In genomic region chr6:135072753-135073152, GRCh38 we compare ENCODE assay signal across 25 cellular contexts.
"Had no signal": no experiment of that assay in that cellular context is flagged by ENCODE, and none has a peak within 500 bp of the region (broad histone marks: within the 10 kb centered on the region; RNA-seq: fewer than 3 reads in every experiment).

No MANE protein-coding gene starts in this region.

- H3K79me2 ChIP-seq: parathyroid adenoma had no signal

- H3K27ac Mint-ChIP-seq: activated CD8-positive, alpha-beta T cell treated with anti-CD3 and anti-CD28 coated beads, Interleukin-2, amount 10 ng/mL, durations not matched to agents 7 days and 5 days; activated T-helper 1 cell treated with anti-CD3 and anti-CD28 coated beads, Interleukin-12 subunit alpha, Interleukin-12 subunit beta, Interleukin-2, Interleukin-4 antibody, amounts not matched to agents 30 ng/mL and 10 ng/mL and 1 ng/mL, durations not matched to agents 14 hours and 24 hours and 36 hours; brain; nephron; stimulated activated effector memory CD8-positive, alpha-beta T cell treated with anti-CD3 and anti-CD28 coated beads, Interleukin-12 subunit alpha, Interleukin-12 subunit beta, amount 100 ng/mL, for 72 hours had no signal

- H3K36me3 Mint-ChIP-seq: brain; stimulated activated effector memory CD8-positive, alpha-beta T cell treated with anti-CD3 and anti-CD28 coated beads, Interleukin-12 subunit alpha, Interleukin-12 subunit beta, amount 100 ng/mL, for 72 hours had no signal

- H3K9me3 ChIP-seq: left ventricle myocardium inferior, neutrophil, stomach, suprapubic skin, tibial nerve had no signal

- ATAC-seq: activated CD8-positive, alpha-beta T cell treated with anti-CD3 and anti-CD28 coated beads, Interleukin-2, amount 10 ng/mL, durations not matched to agents 7 days and 5 days; foreskin keratinocyte; sciatic nerve; stimulated activated effector memory CD8-positive, alpha-beta T cell treated with anti-CD3 and anti-CD28 coated beads, Interleukin-12 subunit alpha, Interleukin-12 subunit beta, amount 100 ng/mL, for 72 hours had no signal

- H3K4me3 ChIP-seq: left ventricle myocardium inferior, stomach, suprapubic skin, tibial nerve had no signal

- H3K9me3 Mint-ChIP-seq: brain; nephron; stimulated activated effector memory CD8-positive, alpha-beta T cell treated with anti-CD3 and anti-CD28 coated beads, Interleukin-12 subunit alpha, Interleukin-12 subunit beta, amount 100 ng/mL, for 72 hours had no signal

- DNase-seq: activated CD4-positive, alpha-beta T cell treated with anti-CD3 and anti-CD28 coated beads for 1 hour; activated CD4-positive, alpha-beta T cell treated with anti-CD3 and anti-CD28 coated beads, Interleukin-2, amount 50 U/mL, for 1 hour; activated CD8-positive, alpha-beta T cell treated with anti-CD3 and anti-CD28 coated beads, Interleukin-2, amount 10 ng/mL, durations not matched to agents 7 days and 5 days; activated gamma-delta T cell; activated naive CD4-positive, alpha-beta T cell treated with anti-CD3 and anti-CD28 coated beads, Interleukin-2, amount 50 U/mL, for 16 hours; aorta; central memory CD4-positive, alpha-beta T cell; dermis blood vessel endothelial cell; effector CD8-positive, alpha-beta T cell; foreskin keratinocyte; left ventricle myocardium inferior; midbrain; small intestine; stimulated activated CD4-positive, alpha-beta T cell treated with anti-CD3 and anti-CD28 coated beads, Interleukin-2, amount 100 ng/mL, for 24 hours; stomach; T-helper 9 cell had no signal

- H3K4me1 ChIP-seq: left ventricle myocardium inferior, parathyroid adenoma, suprapubic skin, tibial nerve had no signal

- H3K27ac ChIP-seq: foreskin keratinocyte, left ventricle myocardium inferior, neutrophil, parathyroid adenoma, stomach, suprapubic skin, tibial nerve had no signal

- H2AFZ ChIP-seq: parathyroid adenoma had no signal

- H3K36me3 ChIP-seq: left ventricle myocardium inferior, neutrophil, stomach, suprapubic skin, tibial nerve had no signal

- H3K4me1 Mint-ChIP-seq: brain; nephron; stimulated activated effector memory CD8-positive, alpha-beta T cell treated with anti-CD3 and anti-CD28 coated beads, Interleukin-12 subunit alpha, Interleukin-12 subunit beta, amount 100 ng/mL, for 72 hours had no signal

- H3K4me3 Mint-ChIP-seq: activated CD8-positive, alpha-beta T cell treated with anti-CD3 and anti-CD28 coated beads, Interleukin-2, amount 10 ng/mL, durations not matched to agents 7 days and 5 days; activated T-helper 1 cell treated with anti-CD3 and anti-CD28 coated beads, Interleukin-12 subunit alpha, Interleukin-12 subunit beta, Interleukin-2, Interleukin-4 antibody, amounts not matched to agents 30 ng/mL and 10 ng/mL and 1 ng/mL, durations not matched to agents 14 hours and 24 hours and 36 hours; brain; nephron; stimulated activated effector memory CD8-positive, alpha-beta T cell treated with anti-CD3 and anti-CD28 coated beads, Interleukin-12 subunit alpha, Interleukin-12 subunit beta, amount 100 ng/mL, for 72 hours had no signal
